9 cellular contexts compared by ENCODE assay signal in the genomic region with DNA sequence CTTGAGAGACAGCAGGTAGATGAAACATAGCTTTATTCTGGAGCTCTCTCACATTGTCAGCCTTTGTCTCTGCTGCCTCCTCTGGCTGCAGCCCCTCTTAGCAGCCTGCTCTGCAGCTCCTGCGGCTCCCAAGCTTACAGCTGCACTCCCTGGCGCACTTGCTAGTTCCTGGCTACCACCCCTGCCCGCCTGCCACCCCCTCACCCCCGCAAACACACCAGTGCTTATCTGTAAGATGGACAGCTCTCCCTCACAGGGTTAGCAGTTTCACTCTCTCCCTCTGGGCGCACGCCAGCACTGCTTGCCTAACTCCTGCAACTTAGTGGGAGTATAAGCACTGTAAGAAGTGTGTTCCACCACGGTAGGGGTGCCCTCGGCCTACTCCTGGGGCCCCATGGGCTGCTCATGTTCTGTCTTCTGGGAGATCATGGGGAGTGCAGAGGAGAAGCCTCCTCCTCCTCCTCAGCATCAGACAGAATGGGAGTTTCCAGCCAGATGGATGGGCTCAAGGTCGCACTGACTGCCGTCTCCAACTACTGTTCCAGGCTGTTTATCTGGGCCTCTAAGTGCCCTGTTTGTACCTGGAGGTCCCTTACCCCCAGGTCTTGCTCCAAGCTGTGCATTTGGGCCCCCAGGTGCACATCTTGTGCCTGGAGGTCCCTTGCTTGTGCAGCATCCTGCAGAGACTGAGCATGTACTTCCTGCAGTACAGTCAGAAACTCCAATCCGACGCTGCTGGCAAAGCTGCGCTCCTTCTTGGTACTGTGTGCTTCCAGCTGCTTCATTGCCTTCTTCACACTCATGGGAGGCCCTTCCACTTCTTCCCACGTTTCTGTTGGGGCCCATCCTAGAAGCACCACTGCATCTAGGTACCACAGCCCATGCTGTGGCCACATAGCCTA.
A peak's percentile ranks its signal among the peaks of the same experiment; 100 is the strongest.
DNase-seq lines count a peak whose midpoint lies in the region; ATAC-seq and TF ChIP-seq lines count a peak whose summit lies in the region.
"Had no signal": no experiment of that assay in that cellular context is flagged by ENCODE, and none has a peak within 500 bp of the region (broad histone marks: within the 10 kb centered on the region; RNA-seq: fewer than 3 reads in every experiment).

No MANE protein-coding gene starts in this region.

- H3K36me3 Mint-ChIP-seq in endodermal cell (ENCODE audit: low read depth) = no peaks in the 10 kb centered on the region

- 75 to 78% methylated on average over 9 to 14 of the region's 14 CpGs for WGBS in endodermal cell (ENCODE audit: insufficient coverage in 1 of 2, insufficient read length in 1 of 2), 2 experiments
- WGBS in tibial nerve, 2 donors = 63 to 69% methylated on average over 14 of the region's 14 CpGs

- ATAC-seq in HG03108 (IDR thresholded peaks at IDR 0.05; ENCODE audit: unreplicated experiment) = no peak

- H3K4me1 ChIP-seq in A673 (ENCODE audit: insufficient read depth, low read length, poor library complexity, severe bottlenecking) (no peaks in the 10 kb centered on the region), endodermal cell (ENCODE audit: control insufficient read depth, insufficient read depth, low read length) (no peaks in the 10 kb centered on the region), tibial nerve (no peaks in the 10 kb centered on the region)
- H3K4me1 ChIP-seq: heart right ventricle had no signal

- no peak for TF ChIP-seq EP300 in tibial nerve (IDR thresholded peaks at IDR 0.05)

- DNase-seq in A673 (ENCODE audit: low spot score) (peak; percentile 42), GM20000 (ENCODE audit: low spot score) (peak; percentile 7), NCI-H2171 (lab: John Stamatoyannopoulos, UW) (peak; percentile 32), endodermal cell (peak; percentile 92), T-helper 9 cell (no peak), tibial nerve (ENCODE audit: low spot score in 2 of 2) (no peak), middle frontal gyrus (ENCODE audit: extremely low spot score, low spot score) (no peak)

- TF ChIP-seq CTCF in A673 (conservative IDR thresholded peaks at IDR 0.05; ENCODE audit: low read depth, low read length) (peak; percentile 52), GM20000 (IDR thresholded peaks at IDR 0.05; ENCODE audit: extremely low read depth, missing control alignments) (peak; percentile 5), endodermal cell (conservative IDR thresholded peaks at IDR 0.05) (peak; percentile 79), tibial nerve (IDR thresholded peaks at IDR 0.05) (no peak)

- H3K27me3 ChIP-seq in A673 (replicated peaks; ENCODE audit: insufficient read depth, low read depth, low read length, poor library complexity) (no peaks in the 10 kb centered on the region), endodermal cell (ENCODE audit: control insufficient read depth, insufficient read depth, low read length, poor library complexity, severe bottlenecking) (no peaks in the 10 kb centered on the region), tibial nerve (no peaks in the 10 kb centered on the region)
- H3K27me3 ChIP-seq: heart right ventricle had no signal

- POLR2A ChIA-PET in A673 (lab: Charles Lee; ENCODE audit: low non-redundant PET) = no interaction called here

- no peak overlapping the region for H3K4me3 ChIP-seq in A673 (ENCODE audit: low read depth, low read length, poor library complexity, severe bottlenecking)
- H3K4me3 ChIP-seq in endodermal cell (ENCODE audit: low read length) = no peak overlapping the region
- no peak overlapping the region for H3K4me3 ChIP-seq in tibial nerve
- H3K4me3 ChIP-seq: heart right ventricle had no signal

- no peaks in the 10 kb centered on the region for H3K4me1 Mint-ChIP-seq in endodermal cell

- no peak overlapping the region for H3K27ac Mint-ChIP-seq in endodermal cell

- peaks cover 2% of the 10 kb centered on the region for H3K27me3 Mint-ChIP-seq in endodermal cell (ENCODE audit: insufficient read depth)

- H3K9ac ChIP-seq in endodermal cell (ENCODE audit: extremely low read depth, low read length, poor library complexity, severe bottlenecking) = no peak overlapping the region

- no peak overlapping the region for H3K27ac ChIP-seq in A673 (ENCODE audit: low read depth, low read length, poor library complexity, severe bottlenecking)
- peak overlapping the region; percentile 53 for H3K27ac ChIP-seq in endodermal cell (ENCODE audit: low read depth, low read length)
- no peak overlapping the region for H3K27ac ChIP-seq in tibial nerve
- H3K27ac ChIP-seq: heart right ventricle had no signal

- H3K4me3 Mint-ChIP-seq in endodermal cell = no peak overlapping the region

- H3K9me3 Mint-ChIP-seq in endodermal cell = no peaks in the 10 kb centered on the region

- H3K9me3 ChIP-seq in A673 (ENCODE audit: low read depth, low read length, poor library complexity, severe bottlenecking) (no peaks in the 10 kb centered on the region), endodermal cell (ENCODE audit: control insufficient read depth, low read length) (no peaks in the 10 kb centered on the region), tibial nerve (no peaks in the 10 kb centered on the region)

- no peak for TF ChIP-seq POLR2A in tibial nerve (IDR thresholded peaks at IDR 0.05)

- BruUV-seq in A673 (replicated peaks; lab: Mats Ljungman, UMichigan) = no TSS peak

- H3K36me3 ChIP-seq in A673 (ENCODE audit: insufficient read depth, low read length, poor library complexity, severe bottlenecking) (no peaks in the 10 kb centered on the region), endodermal cell (ENCODE audit: control insufficient read depth, insufficient read depth, low read length) (no peaks in the 10 kb centered on the region), tibial nerve (no peaks in the 10 kb centered on the region)
- H3K36me3 ChIP-seq: heart right ventricle had no signal

- intact Hi-C loops in A673 (cut with micrococcal nuclease; ENCODE audit: unreplicated experiment) = no loop called here

- CTCF ChIA-PET in A673 (lab: Charles Lee) = interaction anchor here (0.6 kb wide), 1 partner anchor 490 kb away, joined by 3 read pairs; no protein-coding TSS in a partner anchor

Comparison
In these comparisons a context has a peak if more than half of its experiments do, and no peak if none do; other contexts are left out.
1. DNase-seq: peak in A673 (single experiment), GM20000 (single experiment), NCI-H2171 (single experiment) and endodermal cell (single experiment); none in T-helper 9 cell (single experiment), tibial nerve (0 of 2) and middle frontal gyrus (single experiment).
2. CTCF ChIP-seq: peak in A673 (single experiment), GM20000 (single experiment) and endodermal cell (single experiment); none in tibial nerve (0 of 5).